Comparison of ENCODE assay signal across 8 cellular contexts in genomic region chr2:28665041-28665704, GRCh38.
DNase-seq lines count a peak whose midpoint lies in the region; ATAC-seq and TF ChIP-seq lines count a peak whose summit lies in the region.

No MANE protein-coding gene starts in this region.

- no peak for TF ChIP-seq CTCF in left ventricle myocardium inferior (IDR thresholded peaks at IDR 0.05; ENCODE audit: borderline replicate concordance)

- H3K4me1 ChIP-seq in adipocyte (ENCODE audit: control insufficient read depth, insufficient read depth, low read length), result peaks cover 49% of the 10 kb centered on the region
- peaks cover 51% of the 10 kb centered on the region for H3K4me1 ChIP-seq in left ventricle myocardium inferior
- H3K4me1 ChIP-seq in skeletal muscle tissue (ENCODE audit: control insufficient read depth in 3 of 3, insufficient read depth in 3 of 3, low read length in 3 of 3), result peaks cover 27 to 34% (median 31%) of the 10 kb centered on the region in 3 donors

- peak overlapping the region; percentile 39 for H3K4me3 ChIP-seq in adipocyte (ENCODE audit: low read length)
- H3K4me3 ChIP-seq in left ventricle myocardium inferior, result peak overlapping the region; percentile 18
- H3K4me3 ChIP-seq in skeletal muscle tissue (ENCODE audit: low read length in 3 of 3), result peak overlapping the region in 1 of 3 donors; percentile 23

- no peak for ATAC-seq in HG03175 (IDR thresholded peaks at IDR 0.05; ENCODE audit: unreplicated experiment)
- no peak for ATAC-seq in HG03039 (IDR thresholded peaks at IDR 0.05; ENCODE audit: unreplicated experiment)

- H3K9me3 Mint-ChIP-seq in activated naive CD4-positive, alpha-beta T cell treated with anti-CD3 and anti-CD28 coated beads, Interleukin-2, amount 10 ng/mL, durations not matched to agents 7 days and 5 days, result no peaks in the 10 kb centered on the region

- peak; percentile 53 for DNase-seq in H4 (ENCODE audit: low spot score)
- DNase-seq in adipocyte (ENCODE audit: low read depth), result peak; percentile 91
- DNase-seq in left ventricle myocardium inferior, result peak; percentile 83
- no peak for DNase-seq in activated naive CD4-positive, alpha-beta T cell treated with anti-CD3 and anti-CD28 coated beads, Interleukin-2, amount 10 ng/mL, durations not matched to agents 7 days and 5 days
- DNase-seq in stimulated activated CD4-positive, alpha-beta T cell treated with anti-CD3 and anti-CD28 coated beads, Interleukin-2, amount 100 ng/mL, for 24 hours, result no peak

- H3K27ac ChIP-seq in left ventricle myocardium inferior (replicated peaks) (peak overlapping the region; percentile 87), skeletal muscle tissue (ENCODE audit: low read depth, low read length) (peak overlapping the region; percentile 15)

- H3K27me3 Mint-ChIP-seq in activated naive CD4-positive, alpha-beta T cell treated with anti-CD3 and anti-CD28 coated beads, Interleukin-2, amount 10 ng/mL, durations not matched to agents 7 days and 5 days, result peaks cover 15% of the 10 kb centered on the region

- CTCF ChIA-PET in activated naive CD4-positive, alpha-beta T cell treated with anti-CD3 and anti-CD28 coated beads, Interleukin-2, amount 10 ng/mL, durations not matched to agents 7 days and 5 days (lab: Charles Lee), result interaction anchor here (0.7 kb wide), 1 partner anchor 26 kb away, joined by 3 read pairs; no protein-coding TSS in a partner anchor

- H3K9me3 ChIP-seq in adipocyte (ENCODE audit: control insufficient read depth, low read length), result no peaks in the 10 kb centered on the region
- H3K9me3 ChIP-seq in left ventricle myocardium inferior (replicated peaks), result no peaks in the 10 kb centered on the region
- no peaks in the 10 kb centered on the region for H3K9me3 ChIP-seq in skeletal muscle tissue (ENCODE audit: control insufficient read depth in 3 of 3, low read length in 3 of 3)

- no peak overlapping the region for H3K27ac Mint-ChIP-seq in activated naive CD4-positive, alpha-beta T cell treated with anti-CD3 and anti-CD28 coated beads, Interleukin-2, amount 10 ng/mL, durations not matched to agents 7 days and 5 days

- no peaks in the 10 kb centered on the region for H3K4me1 Mint-ChIP-seq in activated naive CD4-positive, alpha-beta T cell treated with anti-CD3 and anti-CD28 coated beads, Interleukin-2, amount 10 ng/mL, durations not matched to agents 7 days and 5 days

- H3K36me3 Mint-ChIP-seq in activated naive CD4-positive, alpha-beta T cell treated with anti-CD3 and anti-CD28 coated beads, Interleukin-2, amount 10 ng/mL, durations not matched to agents 7 days and 5 days, result no peaks in the 10 kb centered on the region

- intact Hi-C loops in left ventricle myocardium inferior (cut with micrococcal nuclease), result no loop called here

- H3K36me3 ChIP-seq in adipocyte (ENCODE audit: control insufficient read depth, insufficient read depth, low read length, severe bottlenecking) (no peaks in the 10 kb centered on the region), left ventricle myocardium inferior (no peaks in the 10 kb centered on the region), skeletal muscle tissue (ENCODE audit: control insufficient read depth in 3 of 3, insufficient read depth in 3 of 3, low read length in 3 of 3) (no peaks in the 10 kb centered on the region)

- H3K4me3 Mint-ChIP-seq in activated naive CD4-positive, alpha-beta T cell treated with anti-CD3 and anti-CD28 coated beads, Interleukin-2, amount 10 ng/mL, durations not matched to agents 7 days and 5 days, result no peak overlapping the region

- H3K27me3 ChIP-seq in adipocyte (replicated peaks; ENCODE audit: control insufficient read depth, insufficient read depth, low read length) (no peaks in the 10 kb centered on the region), left ventricle myocardium inferior (ENCODE audit: low read depth) (no peaks in the 10 kb centered on the region), skeletal muscle tissue (ENCODE audit: control insufficient read depth in 3 of 3, insufficient read depth in 3 of 3, low read length in 3 of 3) (no peaks in the 10 kb centered on the region)

- H3K9ac ChIP-seq in adipocyte (ENCODE audit: low read length), result peak overlapping the region; percentile 63
- H3K9ac ChIP-seq in skeletal muscle tissue (ENCODE audit: low read depth in 1 of 3, low read length in 3 of 3), result peak overlapping the region in 2 of 3 donors; percentile 17 to 52

Comparison
In these comparisons a context has a peak if more than half of its experiments do, and no peak if none do; other contexts are left out.
1. DNase-seq: peak in H4 (single experiment), adipocyte (single experiment) and left ventricle myocardium inferior (single experiment); none in activated naive CD4-positive, alpha-beta T cell treated with anti-CD3 and anti-CD28 coated beads, Interleukin-2, amount 10 ng/mL, durations not matched to agents 7 days and 5 days (single experiment) and stimulated activated CD4-positive, alpha-beta T cell treated with anti-CD3 and anti-CD28 coated beads, Interleukin-2, amount 100 ng/mL, for 24 hours (0 of 2).